12 cellular contexts compared by ENCODE assay signal in genomic region chr14:68011629-68012028, GRCh38.
DNase-seq lines count a peak whose midpoint lies in the region; ATAC-seq and TF ChIP-seq lines count a peak whose summit lies in the region.
"Had no signal": no experiment of that assay in that cellular context is flagged by ENCODE, and none has a peak within 500 bp of the region (broad histone marks: within the 10 kb centered on the region; RNA-seq: fewer than 3 reads in every experiment).

No MANE protein-coding gene starts in this region.

- H3K9ac ChIP-seq in IMR-90 (ENCODE audit: low read depth, low read length) (no peak overlapping the region), stomach smooth muscle (ENCODE audit: low read length in 2 of 2) (peak overlapping the region in 1 of 2 donors; percentile 54)

- H3K9me3 ChIP-seq in IMR-90 (ENCODE audit: control insufficient read depth, insufficient read depth, low read length) (no peaks in the 10 kb centered on the region), stomach smooth muscle (ENCODE audit: control insufficient read depth in 2 of 2, low read length in 2 of 2) (no peaks in the 10 kb centered on the region), MG63 (no peaks in the 10 kb centered on the region), BE2C (no peaks in the 10 kb centered on the region)
- H3K9me3 ChIP-seq: colonic mucosa, thyroid gland had no signal

- dilution Hi-C loops in IMR-90 (cut with HindIII; ENCODE audit: low sequenced_read_pairs, unreplicated experiment): no loop called here

- no peak overlapping the region for H2BK20ac ChIP-seq in IMR-90 (ENCODE audit: low read depth, low read length)

- H3K56ac ChIP-seq in IMR-90 (ENCODE audit: extremely low read depth, insufficient read depth, low read length): no peak overlapping the region

- H2BK15ac ChIP-seq in IMR-90 (ENCODE audit: low read depth, low read length): no peak overlapping the region

- H3K4me2 ChIP-seq in IMR-90 (ENCODE audit: low read depth, low read length): peak overlapping the region; percentile 15; the same call in 1 of the 2 replicates

- no peaks in the 10 kb centered on the region for H3K79me1 ChIP-seq in IMR-90 (ENCODE audit: low read depth in 1 of 2, low read length in 2 of 2)

- H3K18ac ChIP-seq in IMR-90 (ENCODE audit: low read depth, low read length): no peak overlapping the region

- no peak for TF ChIP-seq RAD21 in IMR-90 (IDR thresholded peaks at IDR 0.05; ENCODE audit: low read length)

- peak; percentile 28 for ATAC-seq in IMR-90 (ENCODE audit: low read depth)
- ATAC-seq in left lobe of liver: peak; percentile 59

- no peak overlapping the region for H2BK120ac ChIP-seq in IMR-90 (ENCODE audit: low read depth, low read length)

- POLR2A ChIA-PET in IMR-90 (lab: Charles Lee; ENCODE audit: unreplicated experiment): no interaction called here

- no TSS peak for BruUV-seq in IMR-90 (replicated peaks; lab: Mats Ljungman, UMichigan)

- DNase-seq in IMR-90 (peak; percentile 87), dedifferentiated amniotic fluid mesenchymal stem cell (ENCODE audit: extremely low spot score) (peak; percentile 53), left lobe of liver (ENCODE audit: low spot score) (no peak), NCI-H2171 treated with DMSO at 0.1 percent for 48 hours (lab: John Stamatoyannopoulos, UW) (no peak), MG63 (no peak), BE2C (no peak), posterior cingulate gyrus (no peak)
- DNase-seq: colonic mucosa, Kasumi-1, NCI-H526, thyroid gland had no signal

- no CpG with 5 or more reads among the region's 3 CpGs for WGBS in IMR-90 (ENCODE audit: extremely low coverage in 2 of 2, insufficient read length in 1 of 2), 2 experiments

- H3K14ac ChIP-seq in IMR-90 (replicated peaks; ENCODE audit: low read depth, low read length): no peak overlapping the region

- H3K9me1 ChIP-seq in IMR-90 (ENCODE audit: insufficient read depth, low read length): 0 out of 2 replicates have a peak, but pooled peaks cover 2% of the 10 kb centered on the region

- no peak overlapping the region for H3K4ac ChIP-seq in IMR-90 (ENCODE audit: low read depth, low read length)

- H3K27me3 ChIP-seq in IMR-90 (ENCODE audit: control insufficient read depth, insufficient read depth, low read length) (no peaks in the 10 kb centered on the region), stomach smooth muscle (ENCODE audit: control insufficient read depth in 1 of 2, insufficient read depth in 2 of 2, low read length in 2 of 2) (no peaks in the 10 kb centered on the region), MG63 (no peaks in the 10 kb centered on the region), BE2C (peaks cover 10% of the 10 kb centered on the region)
- H3K27me3 ChIP-seq: colonic mucosa, thyroid gland had no signal

- H2AK9ac ChIP-seq in IMR-90 (replicated peaks; ENCODE audit: low read depth, low read length, poor library complexity): no peak overlapping the region

- peaks cover 5% of the 10 kb centered on the region; the same call in 1 of the 2 replicates for H3K4me1 ChIP-seq in IMR-90 (ENCODE audit: control insufficient read depth, insufficient read depth, low read length)
- H3K4me1 ChIP-seq in stomach smooth muscle (ENCODE audit: control insufficient read depth, insufficient read depth, low read length): peaks cover 2% of the 10 kb centered on the region
- no peaks in the 10 kb centered on the region for H3K4me1 ChIP-seq in BE2C
- H3K4me1 ChIP-seq: colonic mucosa had no signal

- H3K4me3 ChIP-seq in IMR-90 (ENCODE audit: insufficient read depth, low read depth, low read length): no peak overlapping the region
- peak overlapping the region in 1 of 2 donors; percentile 58 for H3K4me3 ChIP-seq in stomach smooth muscle (ENCODE audit: low read length in 2 of 2)
- H3K4me3 ChIP-seq in MG63: no peak overlapping the region
- no peak overlapping the region for H3K4me3 ChIP-seq in BE2C (ENCODE audit: low read depth, low read length)
- H3K4me3 ChIP-seq: colonic mucosa, thyroid gland had no signal

- TF ChIP-seq CTCF in IMR-90 (conservative IDR thresholded peaks at IDR 0.05; ENCODE audit: low read depth, low read length) (no peak), BE2C (IDR thresholded peaks at IDR 0.05; ENCODE audit: low read depth, low read length) (no peak)

- H2AFZ ChIP-seq in IMR-90 (replicated peaks; ENCODE audit: low read length, poor library complexity): no peak overlapping the region

- in situ Hi-C loops in IMR-90 (cut with MboI; ENCODE audit: low sequenced_read_pairs): no loop called here

- intact Hi-C loops in IMR-90 (cut with micrococcal nuclease): no loop called here
- intact Hi-C loops in posterior cingulate gyrus (cut with DNase I): no loop called here

- no peak overlapping the region for H2AK5ac ChIP-seq in IMR-90 (ENCODE audit: low read depth, low read length)

- no peaks in the 10 kb centered on the region for H4K20me1 ChIP-seq in IMR-90 (ENCODE audit: insufficient read depth, low read length)

- H3K36me3 ChIP-seq in IMR-90 (ENCODE audit: control insufficient read depth, insufficient read depth, low read length) (no peaks in the 10 kb centered on the region), stomach smooth muscle (ENCODE audit: control insufficient read depth in 2 of 2, insufficient read depth in 2 of 2, low read length in 2 of 2) (no peaks in the 10 kb centered on the region), MG63 (no peaks in the 10 kb centered on the region), BE2C (no peaks in the 10 kb centered on the region)
- H3K36me3 ChIP-seq: colonic mucosa, thyroid gland had no signal

- H4K5ac ChIP-seq in IMR-90 (ENCODE audit: low read depth, low read length): no peak overlapping the region

- CTCF ChIA-PET in IMR-90 (lab: Yijun Ruan, JAX): interaction anchor here (0.6 kb wide), 1 partner anchor 821 kb away, joined by 4 read pairs; no protein-coding TSS in a partner anchor

- H2BK5ac ChIP-seq in IMR-90 (ENCODE audit: low read depth, low read length, poor library complexity, severe bottlenecking): no peak overlapping the region

- no peak overlapping the region; a peak in 1 of 4 replicates for H4K8ac ChIP-seq in IMR-90 (ENCODE audit: low read depth in 2 of 2, low read length in 2 of 2)

- TF ChIP-seq POLR2A in IMR-90 (IDR thresholded peaks at IDR 0.05; ENCODE audit: low read depth, low read length): no peak

- no peak overlapping the region for H4K91ac ChIP-seq in IMR-90 (ENCODE audit: insufficient read depth, low read depth, low read length)

- H3K23ac ChIP-seq in IMR-90 (ENCODE audit: low read depth, low read length): no peak overlapping the region

- H3K27ac ChIP-seq in IMR-90 (ENCODE audit: insufficient read depth, low read length) (no peak overlapping the region), stomach smooth muscle (ENCODE audit: low read length) (peak overlapping the region; percentile 19)
- H3K27ac ChIP-seq: colonic mucosa, thyroid gland had no signal

TF ChIP-seq in IMR-90, 13 proteins besides CTCF, POLR2A, EP300 and RAD21:
- TF ChIP-seq FOS (IDR thresholded peaks at IDR 0.05; ENCODE audit: low read depth, low read length) (no peak), USF2 (IDR thresholded peaks at IDR 0.05; ENCODE audit: low read depth, low read length) (no peak), RCOR1 (IDR thresholded peaks at IDR 0.05; ENCODE audit: insufficient replicate concordance, low read length) (no peak), MAFK (IDR thresholded peaks at IDR 0.05; ENCODE audit: low read depth, low read length) (no peak), BHLHE40 (IDR thresholded peaks at IDR 0.05; ENCODE audit: low read depth, low read length) (no peak), MAZ (IDR thresholded peaks at IDR 0.05; ENCODE audit: borderline replicate concordance, low read depth, low read length) (no peak), NFE2L2 (IDR thresholded peaks at IDR 0.05; ENCODE audit: low read depth, low read length) (no peak), ELK1 (IDR thresholded peaks at IDR 0.05; ENCODE audit: borderline replicate concordance, low read depth, low read length) (no peak), CEBPB (IDR thresholded peaks at IDR 0.05; ENCODE audit: low read depth, low read length) (no peak), SMC3 (IDR thresholded peaks at IDR 0.05; ENCODE audit: low read depth, low read length) (no peak), RFX5 (IDR thresholded peaks at IDR 0.05; ENCODE audit: low read depth, low read length) (no peak), MXI1 (IDR thresholded peaks at IDR 0.05; ENCODE audit: borderline replicate concordance, low read depth, low read length) (no peak), CHD1 (IDR thresholded peaks at IDR 0.05; ENCODE audit: low read depth, low read length) (no peak)

Comparison
In these comparisons a context has a peak if more than half of its experiments do, and no peak if none do; other contexts are left out.
1. DNase-seq: peak in IMR-90 (single experiment) and dedifferentiated amniotic fluid mesenchymal stem cell (single experiment); none in left lobe of liver (single experiment), NCI-H2171 treated with DMSO at 0.1 percent for 48 hours (single experiment), MG63 (single experiment), BE2C (single experiment) and posterior cingulate gyrus (0 of 10).